Comparison of ENCODE assay signal across 16 cellular contexts in genomic region chr13:23610966-23611486, GRCh38. TPM values are rescaled to one million over a fixed set of nuclear protein-coding genes. Genes with fewer than 3 reads are reported as not detected.
DNase-seq lines count a peak whose midpoint lies in the region; ATAC-seq and TF ChIP-seq lines count a peak whose summit lies in the region.
"Had no signal": no experiment of that assay in that cellular context is flagged by ENCODE, and none has a peak within 500 bp of the region (broad histone marks: within the 10 kb centered on the region; RNA-seq: fewer than 3 reads in every experiment).

No MANE protein-coding gene starts in this region.

- H3K79me2 ChIP-seq in osteoblast (ENCODE audit: insufficient read depth, low read length): no peaks in the 10 kb centered on the region

- peaks cover 21% of the 10 kb centered on the region for H3K4me1 ChIP-seq in adipocyte (ENCODE audit: control insufficient read depth, insufficient read depth, low read length)
- peaks cover 30% of the 10 kb centered on the region for H3K4me1 ChIP-seq in osteoblast (ENCODE audit: insufficient read depth, low read length)
- no peaks in the 10 kb centered on the region for H3K4me1 ChIP-seq in CD4-positive, alpha-beta memory T cell (ENCODE audit: insufficient read depth, low read length)

- H3K27me3 ChIP-seq in adipocyte (replicated peaks; ENCODE audit: control insufficient read depth, insufficient read depth, low read length) (no peaks in the 10 kb centered on the region), osteoblast (ENCODE audit: insufficient read depth, low read length) (no peaks in the 10 kb centered on the region)
- H3K27me3 ChIP-seq in CD4-positive, alpha-beta memory T cell (ENCODE audit: insufficient read depth, low read length): no peaks in the 10 kb centered on the region
- H3K27me3 ChIP-seq: body of pancreas had no signal

- POLR2A ChIA-PET in CD4-positive, alpha-beta memory T cell (lab: Charles Lee; ENCODE audit: partially characterized antibody): no interaction called here

- H3K4me3 ChIP-seq in adipocyte (ENCODE audit: low read length) (no peak overlapping the region), fibroblast of villous mesenchyme (ENCODE audit: low read depth, low read length) (no peak overlapping the region), osteoblast (ENCODE audit: insufficient read depth, low read length) (no peak overlapping the region)
- H3K4me3 ChIP-seq in CD4-positive, alpha-beta memory T cell (ENCODE audit: low read length in 2 of 2): no peak overlapping the region
- H3K4me3 ChIP-seq: body of pancreas, psoas muscle had no signal

- no peak overlapping the region for H3K9ac ChIP-seq in adipocyte (ENCODE audit: low read length)

- H3K27ac Mint-ChIP-seq in CD4-positive, alpha-beta memory T cell: no peak overlapping the region

- DNase-seq in GM03348 (ENCODE audit: low spot score) (peak; percentile 9), adipocyte (ENCODE audit: low read depth) (peak; percentile 22), fibroblast of villous mesenchyme (ENCODE audit: low read depth) (peak; percentile 35), osteoblast (ENCODE audit: insufficient read length, low spot score, missing footprints) (no peak), islet precursor cell (no peak), amniotic stem cell (lab: John Stamatoyannopoulos, UW) (no peak)
- no peak for DNase-seq in CD4-positive, alpha-beta memory T cell
- DNase-seq: activated CD4-positive, alpha-beta T cell treated with anti-CD3 and anti-CD28 coated beads, Interleukin-2, amount 50 U/mL, for 1 hour; AML-193; psoas muscle; stimulated activated CD4-positive, alpha-beta T cell treated with anti-CD3 and anti-CD28 coated beads, Interleukin-4, amount 100 ng/mL, for 1 hour had no signal

- H3K9me3 Mint-ChIP-seq in CD4-positive, alpha-beta memory T cell: no peaks in the 10 kb centered on the region
- H3K9me3 Mint-ChIP-seq: stimulated activated effector memory CD8-positive, alpha-beta T cell treated with anti-CD3 and anti-CD28 coated beads, Interleukin-12 subunit alpha, Interleukin-12 subunit beta, amount 100 ng/mL, for 72 hours had no signal

- H3K4me1 Mint-ChIP-seq in CD4-positive, alpha-beta memory T cell: peaks cover 0 to 6% (median 4%) of the 10 kb centered on the region in 4 donors
- H3K4me1 Mint-ChIP-seq: stimulated activated effector memory CD8-positive, alpha-beta T cell treated with anti-CD3 and anti-CD28 coated beads, Interleukin-12 subunit alpha, Interleukin-12 subunit beta, amount 100 ng/mL, for 72 hours had no signal

- TF ChIP-seq CTCF in fibroblast of villous mesenchyme (IDR thresholded peaks at IDR 0.05; ENCODE audit: insufficient read depth, low read depth, low read length): no peak
- no peak for TF ChIP-seq CTCF in osteoblast (IDR thresholded peaks at IDR 0.05; ENCODE audit: extremely low read depth, low read depth, low read length)

- no peaks in the 10 kb centered on the region for H3K9me3 ChIP-seq in adipocyte (ENCODE audit: control insufficient read depth, low read length)
- H3K9me3 ChIP-seq in osteoblast (ENCODE audit: low read depth, low read length): no peaks in the 10 kb centered on the region
- no peaks in the 10 kb centered on the region for H3K9me3 ChIP-seq in CD4-positive, alpha-beta memory T cell (ENCODE audit: control insufficient read depth in 1 of 2, low read length in 2 of 2)
- H3K9me3 ChIP-seq: body of pancreas, psoas muscle had no signal

- H3K36me3 Mint-ChIP-seq in CD4-positive, alpha-beta memory T cell: no peaks in the 10 kb centered on the region
- H3K36me3 Mint-ChIP-seq: stimulated activated effector memory CD8-positive, alpha-beta T cell treated with anti-CD3 and anti-CD28 coated beads, Interleukin-12 subunit alpha, Interleukin-12 subunit beta, amount 100 ng/mL, for 72 hours had no signal

- CTCF ChIA-PET in CD4-positive, alpha-beta memory T cell (lab: Charles Lee; ENCODE audit: partially characterized antibody): no interaction called here

- H3K27ac ChIP-seq in osteoblast (ENCODE audit: low read depth, low read length): no peak overlapping the region
- H3K27ac ChIP-seq in CD4-positive, alpha-beta memory T cell (ENCODE audit: low read depth, low read length): no peak overlapping the region
- H3K27ac ChIP-seq: psoas muscle had no signal

- intact Hi-C loops in CD4-positive, alpha-beta memory T cell (cut with micrococcal nuclease): no loop called here

- peaks cover 15 to 18% of the 10 kb centered on the region in 2 donors for H3K27me3 Mint-ChIP-seq in CD4-positive, alpha-beta memory T cell

- H4K20me1 ChIP-seq in osteoblast (ENCODE audit: insufficient read depth, low read length): no peaks in the 10 kb centered on the region

- H3K36me3 ChIP-seq in adipocyte (ENCODE audit: control insufficient read depth, insufficient read depth, low read length, severe bottlenecking): no peaks in the 10 kb centered on the region
- no peaks in the 10 kb centered on the region for H3K36me3 ChIP-seq in osteoblast (ENCODE audit: insufficient read depth, low read length)
- H3K36me3 ChIP-seq in CD4-positive, alpha-beta memory T cell (ENCODE audit: insufficient read depth, low read length): no peaks in the 10 kb centered on the region

- peak overlapping the region; percentile 47 for H3K4me2 ChIP-seq in osteoblast (ENCODE audit: insufficient read depth, low read length)

- ATAC-seq in GM21447 (IDR thresholded peaks at IDR 0.05; ENCODE audit: unreplicated experiment): no peak
- ATAC-seq: body of pancreas; HCT116; stimulated activated effector memory CD8-positive, alpha-beta T cell treated with anti-CD3 and anti-CD28 coated beads, Interleukin-12 subunit alpha, Interleukin-12 subunit beta, amount 100 ng/mL, for 72 hours had no signal

- no peak overlapping the region for H2AFZ ChIP-seq in osteoblast (ENCODE audit: low read length)

- no peak overlapping the region for H3K4me3 Mint-ChIP-seq in CD4-positive, alpha-beta memory T cell
- H3K4me3 Mint-ChIP-seq: stimulated activated effector memory CD8-positive, alpha-beta T cell treated with anti-CD3 and anti-CD28 coated beads, Interleukin-12 subunit alpha, Interleukin-12 subunit beta, amount 100 ng/mL, for 72 hours had no signal

RNA-seq across cellular contexts. Expression of gene TNFRSF19, which starts 40.8 kb away (rescaled TPM):
- 95.7 and 139 TPM in 2 replicates for total RNA-seq in fibroblast of villous mesenchyme
- total RNA-seq in osteoblast: 73.8 and 77.5 TPM in 2 replicates
- total RNA-seq in CD4-positive, alpha-beta memory T cell: not detected
- under 1 TPM in 1 of 2 donors, not detected in 1; 0.27 TPM for polyA plus RNA-seq in CD4-positive, alpha-beta memory T cell
- total RNA-seq: HT-29 had no signal

Comparison
In these comparisons a context has a peak if more than half of its experiments do, and no peak if none do; other contexts are left out.
1. DNase-seq: peak in GM03348 (single experiment), adipocyte (single experiment) and fibroblast of villous mesenchyme (single experiment); none in osteoblast (single experiment), CD4-positive, alpha-beta memory T cell (0 of 5), islet precursor cell (single experiment) and amniotic stem cell (single experiment).
2. RNA of gene TNFRSF19, which starts 40.8 kb away (total RNA-seq): 95.7 to 139 TPM in fibroblast of villous mesenchyme and 73.8 to 77.5 TPM in osteoblast; not detected in CD4-positive, alpha-beta memory T cell; every median in the first group is over 10 times any median in the second.